ENCODE assay signal across 14 cellular contexts in the genomic region with DNA sequence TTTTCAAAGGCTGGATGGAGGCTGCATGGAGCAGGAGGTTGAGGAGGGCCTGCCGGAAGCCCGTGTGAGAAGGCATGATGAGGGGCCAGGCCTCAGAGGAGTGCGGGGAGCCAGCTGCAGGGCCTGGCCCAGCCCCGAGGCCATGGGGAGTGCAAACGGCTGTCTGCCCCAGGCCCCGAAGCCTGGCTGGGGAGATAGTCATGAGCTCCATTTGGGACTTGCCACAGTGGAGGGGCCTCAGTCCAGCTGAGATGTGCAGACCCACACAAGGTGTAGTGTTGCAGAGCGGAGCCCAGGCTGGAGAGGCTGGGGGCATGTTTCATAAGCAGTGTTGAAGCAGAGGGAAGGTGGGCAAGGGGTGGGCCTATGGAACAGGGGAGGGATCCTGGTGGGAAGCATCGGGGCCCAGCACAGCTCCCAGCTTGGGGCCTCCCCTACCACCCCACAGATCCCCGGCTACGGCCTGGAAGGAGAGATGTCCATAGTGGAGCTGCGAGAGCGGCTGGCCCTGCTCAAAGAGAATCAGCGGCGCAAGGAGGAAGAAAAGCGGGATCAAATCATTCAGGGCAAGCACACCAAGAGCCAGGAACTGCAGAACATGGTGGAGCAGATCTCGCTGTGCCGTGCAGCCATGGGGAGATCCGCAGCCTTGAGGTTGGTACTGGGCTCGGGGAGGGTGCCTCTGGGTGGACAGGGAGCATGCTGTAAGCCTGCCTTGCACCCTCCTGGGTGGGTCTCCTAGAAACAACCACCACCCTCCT. TPM values are rescaled to one million over a fixed set of nuclear protein-coding genes. Genes with fewer than 3 reads are reported as not detected.
DNase-seq lines count a peak whose midpoint lies in the region; FAIRE-seq and TF ChIP-seq lines count a peak whose summit lies in the region.
"Had no signal": no experiment of that assay in that cellular context is flagged by ENCODE, and none has a peak within 500 bp of the region (broad histone marks: within the 10 kb centered on the region; RNA-seq: fewer than 3 reads in every experiment).

No MANE protein-coding gene starts in this region.

- no peak overlapping the region for H3K56ac ChIP-seq in H1 (replicated peaks; ENCODE audit: insufficient read length, low read depth, low read length)

- H3K9me3 ChIP-seq in H1 (ENCODE audit: insufficient read depth in 2 of 2, low read depth in 1 of 2, low read length in 1 of 2) = no peaks in the 10 kb centered on the region
- no peaks in the 10 kb centered on the region for H3K9me3 ChIP-seq in tibial nerve
- H3K9me3 ChIP-seq: BLaER1 treated with 17β-estradiol and CSF1 and Interleukin-3, amounts not matched to agents 10 nM and 100 nM had no signal

- H3K27me3 Mint-ChIP-seq in neural crest cell (ENCODE audit: low read depth) = peaks cover 5% of the 10 kb centered on the region
- H3K27me3 Mint-ChIP-seq in type B pancreatic cell = peaks cover 12% of the 10 kb centered on the region

- no peak overlapping the region for H3K23ac ChIP-seq in H1 (ENCODE audit: insufficient read length)

- no peak overlapping the region for H2BK120ac ChIP-seq in H1 (replicated peaks; ENCODE audit: low read depth, low read length)

- H3K9me3 Mint-ChIP-seq in neural crest cell (no peaks in the 10 kb centered on the region), type B pancreatic cell (no peaks in the 10 kb centered on the region)
- H3K9me3 Mint-ChIP-seq: CD4-positive, CD25-positive, alpha-beta regulatory T cell had no signal

- CTCF ChIA-PET in H1 (lab: Charles Lee; ENCODE audit: partially characterized antibody) = interaction anchor here (0.7 to 5.7 kb wide), 3 partner anchors 17 to 240 kb away, joined by 4 to 39 read pairs (median 4); no protein-coding TSS in a partner anchor

- no peak overlapping the region for H4K8ac ChIP-seq in H1 (ENCODE audit: extremely low read depth, insufficient read depth, low read length)

- no peaks in the 10 kb centered on the region; the same call in 1 of the 2 replicates for H3K79me1 ChIP-seq in H1 (ENCODE audit: low read depth, low read length)

- no peak overlapping the region for H4K5ac ChIP-seq in H1 (ENCODE audit: insufficient read length, low read depth, low read length)

- H3K4me3 Mint-ChIP-seq in neural crest cell (peak overlapping the region; percentile 73), type B pancreatic cell (no peak overlapping the region)

- no peak overlapping the region for H4K91ac ChIP-seq in H1 (replicated peaks; ENCODE audit: insufficient read length, low read length)

- H3K18ac ChIP-seq in H1 (ENCODE audit: extremely low read depth, low read length) = no peak overlapping the region

- TF ChIP-seq EP300 in H1 (IDR thresholded peaks at IDR 0.05; ENCODE audit: borderline replicate concordance in 1 of 2, low read depth in 2 of 2, low read length in 2 of 2) (no peak), tibial nerve (IDR thresholded peaks at IDR 0.05) (no peak)

- no peak overlapping the region for H3K14ac ChIP-seq in H1 (ENCODE audit: insufficient read length)

- TF ChIP-seq CTCF in H1 (IDR thresholded peaks at IDR 0.05; ENCODE audit: control extremely low read depth in 1 of 3, insufficient read depth in 1 of 3, low read depth in 1 of 3, low read length in 3 of 3) (no peak), neural crest cell (conservative IDR thresholded peaks at IDR 0.05) (no peak), type B pancreatic cell (conservative IDR thresholded peaks at IDR 0.05) (no peak), tibial nerve (IDR thresholded peaks at IDR 0.05) (no peak)

- H3K4me3 ChIP-seq in H7 (ENCODE audit: insufficient read depth, low read depth, low read length) (no peak overlapping the region), H1 (ENCODE audit: extremely low read depth in 1 of 4, insufficient read depth in 2 of 4, low read depth in 3 of 4, low read length in 4 of 4) (no peak overlapping the region), tibial nerve (no peak overlapping the region)
- H3K4me3 ChIP-seq: BLaER1 treated with 17β-estradiol and CSF1 and Interleukin-3, amounts not matched to agents 10 nM and 100 nM had no signal

- H3K4me1 ChIP-seq in H1 (replicated peaks in 1 of 4; ENCODE audit: control insufficient read depth in 3 of 4, insufficient read depth in 4 of 4, low read length in 3 of 4) (peaks cover 0 to 10% (median 7%) of the 10 kb centered on the region in 4 experiments; a peak in 6 of 7 replicates), tibial nerve (peaks cover 0 to 13% (median 7%) of the 10 kb centered on the region in 4 donors)

- 0 out of 2 replicates have a peak overlapping the region, but pooled peaks have one; percentile 39 for H2BK12ac ChIP-seq in H1 (ENCODE audit: low read depth, low read length)

- H4K20me1 ChIP-seq in H1 (replicated peaks in 1 of 2; ENCODE audit: control insufficient read depth in 1 of 2, insufficient read depth in 2 of 2, low read length in 2 of 2) = peaks cover 0 to 2% of the 10 kb centered on the region in 2 experiments

- DNase-seq in H7 = peak; percentile 48
- no peak for DNase-seq in H1 (ENCODE audit: low read depth in 1 of 2, low spot score in 2 of 2)
- no peak for DNase-seq in neural crest cell (ENCODE audit: low read depth, low spot score)
- DNase-seq in type B pancreatic cell (ENCODE audit: extremely low spot score, unreplicated experiment) = peak; percentile 66
- DNase-seq in GM19238 (ENCODE audit: insufficient read length, low spot score) = no peak
- DNase-seq in tibial nerve (ENCODE audit: low spot score in 2 of 2) = no peak
- DNase-seq in DMS114 treated with DMSO at 0.1 percent for 48 hours (lab: John Stamatoyannopoulos, UW; ENCODE audit: unreplicated experiment) = no peak
- DNase-seq: ACHN; CD4-positive, CD25-positive, alpha-beta regulatory T cell had no signal

- peaks cover 3% of the 10 kb centered on the region; the same call in 1 of the 2 replicates for H3K23me2 ChIP-seq in H1 (ENCODE audit: low read depth, low read length)

- H3K36me3 ChIP-seq in H7 (replicated peaks; ENCODE audit: control insufficient read depth, insufficient read depth, low read length) (no peaks in the 10 kb centered on the region), H1 (ENCODE audit: control insufficient read depth in 2 of 4, insufficient read depth in 4 of 4, low read length in 3 of 4) (no peaks in the 10 kb centered on the region), tibial nerve (no peaks in the 10 kb centered on the region)
- H3K36me3 ChIP-seq: BLaER1 treated with 17β-estradiol and CSF1 and Interleukin-3, amounts not matched to agents 10 nM and 100 nM had no signal

- no peak overlapping the region for H3K4ac ChIP-seq in H1 (replicated peaks; ENCODE audit: insufficient read length, low read depth, low read length)

- H3K9ac ChIP-seq in H1 (replicated peaks in 1 of 4; ENCODE audit: extremely low read depth in 1 of 4, low read depth in 3 of 4, low read length in 3 of 4) = no peak overlapping the region
- H3K9ac ChIP-seq: BLaER1 treated with 17β-estradiol and CSF1 and Interleukin-3, amounts not matched to agents 10 nM and 100 nM had no signal

- no peak overlapping the region for H2BK20ac ChIP-seq in H1 (ENCODE audit: low read length)

- no peak overlapping the region for H3K27ac Mint-ChIP-seq in neural crest cell (ENCODE audit: unreplicated experiment)
- no peak overlapping the region for H3K27ac Mint-ChIP-seq in type B pancreatic cell
- H3K27ac Mint-ChIP-seq: CD4-positive, CD25-positive, alpha-beta regulatory T cell had no signal

- WGBS in H1 (ENCODE audit: extremely low coverage in 1 of 2, insufficient coverage in 1 of 2, insufficient read length in 1 of 2, insufficient replicate concordance in 2 of 2, low coverage in 1 of 2, low lambda C conversion rate in 2 of 2, missing lambda C conversion rate in 1 of 2), 2 experiments = 86% methylated on average over 19 of the region's 19 CpGs; no CpG with 5 or more reads in 1 of the 2 experiments
- 90 to 93% methylated on average over 19 of the region's 19 CpGs for WGBS in tibial nerve, 2 donors

- FAIRE-seq in H1 (lab: Jason Lieb, UNC) = no peak
- FAIRE-seq: GM19239 had no signal

- no peak for TF ChIP-seq POLR2A in H1 (IDR thresholded peaks at IDR 0.05; ENCODE audit: control extremely low read depth in 1 of 2, low read depth in 2 of 2, low read length in 2 of 2)
- TF ChIP-seq POLR2A in tibial nerve (IDR thresholded peaks at IDR 0.05) = no peak

- H2BK15ac ChIP-seq in H1 (ENCODE audit: low read length) = no peak overlapping the region

- no peak overlapping the region for H2AK5ac ChIP-seq in H1 (ENCODE audit: low read depth, low read length)

- H3K27ac ChIP-seq in H1 (ENCODE audit: low read depth, low read length) (no peak overlapping the region), tibial nerve (no peak overlapping the region)
- H3K27ac ChIP-seq: BLaER1 treated with 17β-estradiol and CSF1 and Interleukin-3, amounts not matched to agents 10 nM and 100 nM had no signal

- no peak for TF ChIP-seq RAD21 in H1 (IDR thresholded peaks at IDR 0.05 in 1 of 2, conservative IDR thresholded peaks at IDR 0.05 in 1 of 2; ENCODE audit: low read depth in 2 of 2, low read length in 2 of 2)

- POLR2A ChIA-PET in H1 (lab: Charles Lee; ENCODE audit: partially characterized antibody) = interaction anchor here (0.8 to 3.4 kb wide), 3 partner anchors 9 to 19 kb away, joined by 3 to 15 read pairs (median 6); a partner anchor contains a TSS

- no peak overlapping the region for H2AFZ ChIP-seq in H1 (ENCODE audit: low read length)

- H3K36me3 Mint-ChIP-seq in neural crest cell (ENCODE audit: low read depth) = no peaks in the 10 kb centered on the region
- H3K36me3 Mint-ChIP-seq in type B pancreatic cell = no peaks in the 10 kb centered on the region
- H3K36me3 Mint-ChIP-seq: CD4-positive, CD25-positive, alpha-beta regulatory T cell had no signal

- no peaks in the 10 kb centered on the region for H3K79me2 ChIP-seq in H1 (ENCODE audit: control insufficient read depth in 1 of 2, insufficient read depth in 2 of 2, low read length in 2 of 2)

- H3K4me1 Mint-ChIP-seq in neural crest cell (peaks cover 9% of the 10 kb centered on the region), type B pancreatic cell (ENCODE audit: unreplicated experiment) (no peaks in the 10 kb centered on the region)

- no peak overlapping the region for H2BK5ac ChIP-seq in H1 (ENCODE audit: low read depth, low read length)

- H3K27me3 ChIP-seq in H7 (ENCODE audit: control insufficient read depth, insufficient read depth, low read length) (peaks cover 21% of the 10 kb centered on the region), H1 (replicated peaks in 1 of 4; ENCODE audit: control insufficient read depth in 3 of 4, extremely low read depth in 1 of 4, insufficient read depth in 3 of 4, low read length in 3 of 4) (peaks cover 0 to 20% (median 13%) of the 10 kb centered on the region in 4 experiments; a peak in 5 of 7 replicates), tibial nerve (no peaks in the 10 kb centered on the region)

- no peak overlapping the region for H3K4me2 ChIP-seq in H1 (ENCODE audit: insufficient read depth in 1 of 2, low read depth in 2 of 2, low read length in 2 of 2)
- H3K4me2 ChIP-seq: BLaER1 treated with 17β-estradiol and CSF1 and Interleukin-3, amounts not matched to agents 10 nM and 100 nM had no signal

RNA-seq across cellular contexts. Expression of a gene that starts 9.1 kb away (rescaled TPM):
- total RNA-seq in H7 (2014; rRNA removed; shearing (Covaris generic)) = 79.6 and 82.8 TPM in 2 replicates
- 75.0 and 78.9 TPM in 2 replicates for total RNA-seq in H1 (2021; fragmentation: NEBNext Ultra II Directional; extraction: Animal tissue kit (Norgen Biotek cat#: 25700))
- polyA plus RNA-seq in H1 (2011; rRNA removed) = 68.2 and 70.5 TPM in 2 replicates
- polyA plus RNA-seq in H1 (2011; cell fraction: cytosol; rRNA removed) = 87.3 TPM
- 69.7 TPM for polyA plus RNA-seq in H1 (2011; cell fraction: nucleus; rRNA removed)
- 60.0 to 63.7 TPM (median 62.1 TPM) in 4 replicates for polyA plus RNA-seq in H1 (2012, experiment 1 of 2)
- 36.0 TPM for polyA plus RNA-seq in H1 (2012, experiment 2 of 2)
- 49.9 TPM for polyA plus RNA-seq in H1 (2013, experiment 1 of 2)
- 51.6 TPM for polyA plus RNA-seq in H1 (2013, experiment 2 of 2)
- 98.4 and 122 TPM in 2 replicates for polyA minus RNA-seq in H1 (2011; rRNA and poly(A)+ RNA removed)
- polyA minus RNA-seq in H1 (2011; cell fraction: cytosol; rRNA and poly(A)+ RNA removed) = 68.6 TPM
- polyA minus RNA-seq in H1 (2011; cell fraction: nucleus; rRNA and poly(A)+ RNA removed) = 76.8 TPM
- total RNA-seq in neural crest cell = 74.2 and 76.4 TPM in 2 replicates
- 55.9 and 61.4 TPM in 2 replicates for total RNA-seq in type B pancreatic cell (ENCODE audit: low replicate concordance)
- total RNA-seq in tibial nerve = 10 to 100 TPM; 33.0 to 67.7 (median 49.3) TPM

RNA-seq across cellular contexts. Expression of a gene that starts 41.0 kb away (rescaled TPM):
- not detected in 2 replicates for total RNA-seq in H7 (2014; rRNA removed; shearing (Covaris generic))
- total RNA-seq in H1 (2021; fragmentation: NEBNext Ultra II Directional; extraction: Animal tissue kit (Norgen Biotek cat#: 25700)) = not detected in 2 replicates
- polyA plus RNA-seq in H1 (2011; rRNA removed) = 0.09 TPM in 1 of 2 replicates, not detected in the other
- 0.36 TPM for polyA plus RNA-seq in H1 (2011; cell fraction: cytosol; rRNA removed)
- polyA plus RNA-seq in H1 (2011; cell fraction: nucleus; rRNA removed) = 0.90 TPM
- polyA plus RNA-seq in H1 (2012, experiment 1 of 2) = 0.25 TPM in 1 of 4 replicates, not detected in the others
- not detected for polyA plus RNA-seq in H1 (2012, experiment 2 of 2)
- polyA plus RNA-seq in H1 (2013, experiment 1 of 2) = 0.12 TPM
- 0.13 TPM for polyA plus RNA-seq in H1 (2013, experiment 2 of 2)
- polyA minus RNA-seq in H1 (2011; rRNA and poly(A)+ RNA removed) = not detected in 2 replicates
- polyA minus RNA-seq in H1 (2011; cell fraction: cytosol; rRNA and poly(A)+ RNA removed) = not detected
- not detected for polyA minus RNA-seq in H1 (2011; cell fraction: nucleus; rRNA and poly(A)+ RNA removed)
- total RNA-seq in neural crest cell (not detected in 2 replicates), type B pancreatic cell (ENCODE audit: low replicate concordance) (0.43 and 1.1 TPM in 2 replicates), tibial nerve (not detected)
- total RNA-seq: A172, Daoy, H4 had no signal
- polyA plus RNA-seq: CD4-positive, CD25-positive, alpha-beta regulatory T cell had no signal

RNA-seq across cellular contexts. Expression of a gene that starts 41.3 kb away (rescaled TPM):
- total RNA-seq in H7 (2014; rRNA removed; shearing (Covaris generic)) = 2.1 and 5.7 TPM in 2 replicates
- 3.9 and 4.9 TPM in 2 replicates for total RNA-seq in H1 (2021; fragmentation: NEBNext Ultra II Directional; extraction: Animal tissue kit (Norgen Biotek cat#: 25700))
- 1.7 and 3.1 TPM in 2 replicates for polyA plus RNA-seq in H1 (2011; rRNA removed)
- 2.3 TPM for polyA plus RNA-seq in H1 (2011; cell fraction: cytosol; rRNA removed)
- polyA plus RNA-seq in H1 (2011; cell fraction: nucleus; rRNA removed) = 9.8 TPM
- polyA plus RNA-seq in H1 (2012, experiment 1 of 2) = 1.5 to 2.1 TPM (median 1.9 TPM) in 4 replicates
- polyA plus RNA-seq in H1 (2012, experiment 2 of 2) = 2.0 TPM
- 3.7 TPM for polyA plus RNA-seq in H1 (2013, experiment 1 of 2)
- 3.2 TPM for polyA plus RNA-seq in H1 (2013, experiment 2 of 2)
- polyA minus RNA-seq in H1 (2011; rRNA and poly(A)+ RNA removed) = 1.7 and 2.4 TPM in 2 replicates
- 2.5 TPM for polyA minus RNA-seq in H1 (2011; cell fraction: cytosol; rRNA and poly(A)+ RNA removed)
- polyA minus RNA-seq in H1 (2011; cell fraction: nucleus; rRNA and poly(A)+ RNA removed) = 5.8 TPM
- 1.2 and 1.4 TPM in 2 replicates for total RNA-seq in neural crest cell
- total RNA-seq in type B pancreatic cell (ENCODE audit: low replicate concordance) = 3.6 and 7.0 TPM in 2 replicates
- total RNA-seq in tibial nerve = 10 to 100 TPM; 16.2 to 44.4 (median 26.5) TPM

Comparison
In these comparisons a context has a peak if more than half of its experiments do, and no peak if none do; other contexts are left out.
1. DNase-seq: peak in H7 (single experiment) and type B pancreatic cell (single experiment); none in H1 (0 of 2), neural crest cell (single experiment), GM19238 (single experiment), tibial nerve (0 of 2) and DMS114 treated with DMSO at 0.1 percent for 48 hours (single experiment).